Comparison of ENCODE assay signal across 22 cellular contexts in the genomic region with DNA sequence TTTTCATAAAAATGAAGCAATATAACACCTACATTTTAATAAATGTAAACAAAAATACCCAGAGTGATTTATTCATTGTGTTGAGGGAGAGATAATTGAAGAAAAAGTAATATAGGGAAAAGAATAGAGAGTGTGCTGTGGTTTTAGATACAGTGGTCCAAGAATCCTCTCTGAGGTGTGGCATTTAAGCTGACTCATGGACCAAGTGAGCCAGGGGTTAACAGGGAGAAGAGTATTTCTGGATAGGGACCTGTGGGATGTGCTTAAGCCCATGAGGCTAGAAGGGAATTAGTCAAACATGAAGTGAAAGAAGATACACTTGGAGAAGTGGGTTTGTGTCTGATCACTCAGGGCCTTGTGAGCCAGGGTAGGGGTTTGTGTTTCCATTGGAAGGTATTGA.
"Had no signal": no experiment of that assay in that cellular context is flagged by ENCODE, and none has a peak within 500 bp of the region (broad histone marks: within the 10 kb centered on the region; RNA-seq: fewer than 3 reads in every experiment).

No MANE protein-coding gene starts in this region.

- H3K4me1 ChIP-seq: colonic mucosa, esophagus muscularis mucosa, foreskin keratinocyte, heart right ventricle, lower lobe of right lung, neural progenitor cell, prostate gland, right atrium auricular region, stomach, testis, tibial artery had no signal

- H3K4me2 ChIP-seq: neural progenitor cell, smooth muscle cell had no signal

- H3K9ac ChIP-seq: neural progenitor cell had no signal

- H3K9me3 ChIP-seq: colonic mucosa, esophagus muscularis mucosa, lower lobe of right lung, prostate gland, right atrium auricular region, stomach, testis, tibial artery had no signal

- H3K4me3 ChIP-seq: colonic mucosa, esophagus muscularis mucosa, heart right ventricle, lower lobe of right lung, neural progenitor cell, prostate gland, right atrium auricular region, smooth muscle cell, stomach, testis, tibial artery had no signal

- DNase-seq: colonic mucosa; effector CD8-positive, alpha-beta T cell; foreskin keratinocyte; glutamatergic neuron; heart right ventricle; hippocampal formation; immature natural killer cell; left ventricle myocardium superior; lower lobe of right lung; natural killer cell; stimulated activated CD4-positive, alpha-beta T cell treated with anti-CD3 and anti-CD28 coated beads, Interleukin-12 subunit alpha, Interleukin-12 subunit beta, amount 100 ng/mL, for 4 hours; stimulated activated CD4-positive, alpha-beta T cell treated with anti-CD3 and anti-CD28 coated beads, Interleukin-1b, Interleukin-23, amount 100 ng/mL, for 48 hours; stimulated activated CD4-positive, alpha-beta T cell treated with anti-CD3 and anti-CD28 coated beads, Interleukin-4, amount 100 ng/mL, for 1 hour; stimulated activated naive CD4-positive, alpha-beta T cell treated with Interleukin-2 at 50 U/mL for 16 hours; stomach; testis; tibial artery had no signal

- H3K27ac ChIP-seq: colonic mucosa, esophagus muscularis mucosa, foreskin keratinocyte, heart right ventricle, lower lobe of right lung, neural progenitor cell, prostate gland, right atrium auricular region, stomach, testis, tibial artery had no signal

- H3K27me3 ChIP-seq: colonic mucosa, esophagus muscularis mucosa, foreskin keratinocyte, heart right ventricle, neural progenitor cell, right atrium auricular region, stomach, testis, tibial artery had no signal

- H3K36me3 ChIP-seq: colonic mucosa, esophagus muscularis mucosa, heart right ventricle, lower lobe of right lung, neural progenitor cell, prostate gland, right atrium auricular region, stomach, tibial artery had no signal
